ENCODE assay signal across 9 cellular contexts in the genomic region with DNA sequence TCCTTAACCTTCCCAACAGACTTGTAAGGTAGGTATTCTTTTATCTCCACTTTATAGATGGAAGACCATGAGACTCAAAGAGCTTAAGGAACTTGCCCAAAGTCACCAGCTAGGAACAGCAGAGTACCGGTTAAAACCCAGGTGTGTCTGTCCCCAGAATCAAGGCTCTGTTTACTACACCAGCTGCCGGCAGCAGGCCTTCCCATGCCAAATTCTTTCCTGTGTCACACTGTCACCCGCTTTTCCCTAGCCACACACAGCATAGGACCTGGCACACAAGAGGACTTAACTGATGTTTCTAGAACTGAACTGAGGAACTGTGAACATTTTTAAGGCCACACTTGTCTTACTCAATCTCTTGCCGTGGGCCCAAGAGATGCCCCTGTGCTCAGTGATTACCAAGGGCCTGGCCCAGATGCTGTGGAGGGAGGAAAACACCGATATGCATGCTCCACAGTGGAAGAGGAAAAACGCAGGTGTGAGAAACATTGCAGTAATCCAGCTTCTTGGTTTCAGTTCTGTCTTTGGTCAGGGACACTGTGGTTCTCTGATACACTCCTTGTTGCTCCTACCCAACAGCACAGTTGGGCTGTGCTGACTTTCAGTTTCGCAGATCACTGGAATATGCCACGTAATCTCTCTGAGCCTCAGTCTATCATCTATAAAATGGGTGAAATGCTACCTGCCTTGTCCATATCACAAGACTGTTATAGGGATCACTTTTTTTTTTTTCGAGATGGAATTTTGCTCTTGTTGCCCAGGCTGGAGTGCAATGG. TPM values are rescaled to one million over a fixed set of nuclear protein-coding genes. Genes with fewer than 3 reads are reported as not detected.
DNase-seq lines count a peak whose midpoint lies in the region; ATAC-seq and TF ChIP-seq lines count a peak whose summit lies in the region.
"Had no signal": no experiment of that assay in that cellular context is flagged by ENCODE, and none has a peak within 500 bp of the region (broad histone marks: within the 10 kb centered on the region; RNA-seq: fewer than 3 reads in every experiment).

No MANE protein-coding gene starts in this region.

- H3K36me3 Mint-ChIP-seq in activated CD4-positive, alpha-beta T cell treated with anti-CD3 and anti-CD28 coated beads, Interleukin-2, amount 10 ng/mL, durations not matched to agents 7 days and 5 days (ENCODE audit: low read depth) = no peaks in the 10 kb centered on the region
- H3K36me3 Mint-ChIP-seq in T-helper 17 cell (ENCODE audit: low read depth) = no peaks in the 10 kb centered on the region

- H3K9me3 ChIP-seq in T-helper 17 cell (ENCODE audit: control insufficient read depth, low read length, poor library complexity, severe bottlenecking) (no peaks in the 10 kb centered on the region), BE2C (no peaks in the 10 kb centered on the region; the same call in 1 of the 2 replicates)

- TF ChIP-seq CTCF in BE2C (IDR thresholded peaks at IDR 0.05; ENCODE audit: low read depth, low read length) = no peak

- POLR2A ChIA-PET in activated CD4-positive, alpha-beta T cell treated with anti-CD3 and anti-CD28 coated beads, Interleukin-2, amount 10 ng/mL, durations not matched to agents 7 days and 5 days (lab: Charles Lee) = interaction anchor here (0.6 kb wide), 1 partner anchor 50 kb away, joined by 3 read pairs; no protein-coding TSS in a partner anchor

- no peaks in the 10 kb centered on the region for H3K36me3 ChIP-seq in BE2C

- CTCF ChIA-PET in activated CD4-positive, alpha-beta T cell treated with anti-CD3 and anti-CD28 coated beads, Interleukin-2, amount 10 ng/mL, durations not matched to agents 7 days and 5 days (lab: Charles Lee) = interaction anchor here (0.6 to 2.3 kb wide), 14 partner anchors 8 to 171 kb away, joined by 3 to 9 read pairs (median 4); no protein-coding TSS in a partner anchor

- no peaks in the 10 kb centered on the region for H3K4me1 ChIP-seq in BE2C

- peak overlapping the region; percentile 88 for H3K27ac Mint-ChIP-seq in activated CD4-positive, alpha-beta T cell treated with anti-CD3 and anti-CD28 coated beads, Interleukin-2, amount 10 ng/mL, durations not matched to agents 7 days and 5 days
- peak overlapping the region; percentile 87 for H3K27ac Mint-ChIP-seq in T-helper 17 cell

- H3K27me3 ChIP-seq in BE2C = no peaks in the 10 kb centered on the region

- H3K4me3 ChIP-seq in BE2C (ENCODE audit: low read depth, low read length) = no peak overlapping the region

- H3K9me3 Mint-ChIP-seq in activated CD4-positive, alpha-beta T cell treated with anti-CD3 and anti-CD28 coated beads, Interleukin-2, amount 10 ng/mL, durations not matched to agents 7 days and 5 days = no peaks in the 10 kb centered on the region

- ATAC-seq in HG02885 (IDR thresholded peaks at IDR 0.05; ENCODE audit: poor library complexity, unreplicated experiment) = peak; percentile 92
- peak; percentile 81 for ATAC-seq in T-helper 17 cell

- peak; percentile 54 for DNase-seq in activated CD4-positive, alpha-beta T cell treated with anti-CD3 and anti-CD28 coated beads, Interleukin-2, amount 10 ng/mL, durations not matched to agents 7 days and 5 days
- DNase-seq in activated CD4-positive, alpha-beta T cell treated with anti-CD3 and anti-CD28 coated beads for 4 hours = no peak
- DNase-seq in T-helper 17 cell = no peak
- peak; percentile 29 for DNase-seq in stimulated activated CD8-positive, alpha-beta memory T cell treated with anti-CD3 and anti-CD28 coated beads, Interleukin-4, amount 100 ng/mL, for 48 hours
- DNase-seq in BE2C = no peak
- no peak for DNase-seq in EL
- no peak for DNase-seq in amniotic stem cell (lab: John Stamatoyannopoulos, UW)

- peak overlapping the region; percentile 8 for H3K4me3 Mint-ChIP-seq in activated CD4-positive, alpha-beta T cell treated with anti-CD3 and anti-CD28 coated beads, Interleukin-2, amount 10 ng/mL, durations not matched to agents 7 days and 5 days
- peak overlapping the region; percentile 81 for H3K4me3 Mint-ChIP-seq in T-helper 17 cell

- peaks cover 32% of the 10 kb centered on the region for H3K4me1 Mint-ChIP-seq in activated CD4-positive, alpha-beta T cell treated with anti-CD3 and anti-CD28 coated beads, Interleukin-2, amount 10 ng/mL, durations not matched to agents 7 days and 5 days
- peaks cover 18% of the 10 kb centered on the region for H3K4me1 Mint-ChIP-seq in T-helper 17 cell

- peaks cover 6% of the 10 kb centered on the region for H3K27me3 Mint-ChIP-seq in activated CD4-positive, alpha-beta T cell treated with anti-CD3 and anti-CD28 coated beads, Interleukin-2, amount 10 ng/mL, durations not matched to agents 7 days and 5 days
- no peaks in the 10 kb centered on the region for H3K27me3 Mint-ChIP-seq in T-helper 17 cell

RNA-seq across cellular contexts. Expression of gene LY9, which starts 13.9 kb away (rescaled TPM):
- total RNA-seq in activated CD4-positive, alpha-beta T cell treated with anti-CD3 and anti-CD28 coated beads, Interleukin-2, amount 10 ng/mL, durations not matched to agents 7 days and 5 days = 10 to 100 TPM; 45.9 to 49.0 TPM
- 100 to 1,000 TPM in 1 of 2 donors, 10 to 100 TPM in 1; 96.6 to 124 TPM for total RNA-seq in T-helper 17 cell
- polyA plus RNA-seq in BE2C (2012; ENCODE audit: insufficient read depth, insufficient read length, low read depth) = 0.25 TPM
- total RNA-seq: SK-MEL-5 had no signal

RNA-seq across cellular contexts. Expression of gene SLAMF7, which starts 43.1 kb away (rescaled TPM):
- 10 to 100 TPM; 12.8 to 13.4 TPM for total RNA-seq in activated CD4-positive, alpha-beta T cell treated with anti-CD3 and anti-CD28 coated beads, Interleukin-2, amount 10 ng/mL, durations not matched to agents 7 days and 5 days
- 1 to 10 TPM; 3.1 to 3.9 TPM for total RNA-seq in T-helper 17 cell
- polyA plus RNA-seq in BE2C (2012; ENCODE audit: insufficient read depth, insufficient read length, low read depth) = not detected

Comparison
In these comparisons a context has a peak if more than half of its experiments do, and no peak if none do; other contexts are left out.
1. DNase-seq: peak in activated CD4-positive, alpha-beta T cell treated with anti-CD3 and anti-CD28 coated beads, Interleukin-2, amount 10 ng/mL, durations not matched to agents 7 days and 5 days (single experiment) and stimulated activated CD8-positive, alpha-beta memory T cell treated with anti-CD3 and anti-CD28 coated beads, Interleukin-4, amount 100 ng/mL, for 48 hours (single experiment); none in activated CD4-positive, alpha-beta T cell treated with anti-CD3 and anti-CD28 coated beads for 4 hours (0 of 2), T-helper 17 cell (0 of 3), BE2C (single experiment), EL (single experiment) and amniotic stem cell (single experiment).